Comparison of ENCODE assay signal across 12 cellular contexts in the genomic region with DNA sequence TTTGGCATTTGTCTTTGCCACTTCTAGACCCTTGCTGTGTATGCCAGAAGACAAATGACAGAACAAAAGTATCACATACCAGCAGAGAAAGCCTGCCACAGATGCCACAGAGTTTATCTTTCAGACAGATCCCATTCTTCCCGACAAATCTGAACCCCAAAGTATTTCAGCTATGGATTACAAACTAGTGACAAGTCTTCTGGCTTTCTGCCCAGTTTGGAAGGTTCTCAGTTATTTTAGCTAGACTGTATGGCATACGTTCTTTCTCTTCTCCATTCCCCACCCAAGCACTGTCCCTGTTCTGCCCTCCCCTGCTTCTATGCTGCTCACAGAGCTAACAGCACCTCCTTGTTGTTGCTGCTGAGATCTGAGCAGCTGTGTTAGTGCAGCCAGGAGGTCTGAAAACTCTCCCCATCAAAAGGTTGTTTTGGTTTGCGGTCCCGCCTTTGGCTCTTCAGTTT.
DNase-seq lines count a peak whose midpoint lies in the region; ATAC-seq, FAIRE-seq and TF ChIP-seq lines count a peak whose summit lies in the region.
"Had no signal": no experiment of that assay in that cellular context is flagged by ENCODE, and none has a peak within 500 bp of the region (broad histone marks: within the 10 kb centered on the region; RNA-seq: fewer than 3 reads in every experiment).

No MANE protein-coding gene starts in this region.

- TF ChIP-seq CTCF in choroid plexus epithelial cell (conservative IDR thresholded peaks at IDR 0.05; ENCODE audit: low read depth, low read length) (peak; percentile 31), nephron progenitor cell (IDR thresholded peaks at IDR 0.05) (no peak)

- DNase-seq in Daoy (ENCODE audit: low read depth) (peak; percentile 78), M059J (ENCODE audit: low read depth) (peak; percentile 88), choroid plexus epithelial cell (ENCODE audit: low read depth) (peak; percentile 79), nephron progenitor cell (no peak), GM19239 (ENCODE audit: insufficient read length, low spot score) (no peak), T-helper 17 cell (no peak)
- no peak for DNase-seq in activated CD4-positive, alpha-beta memory T cell treated with anti-CD3 and anti-CD28 coated beads, Interleukin-2, amount 10 ng/mL, durations not matched to agents 7 days and 5 days
- DNase-seq: activated CD4-positive, alpha-beta T cell treated with anti-CD3 and anti-CD28 coated beads for 36 hours; naive B cell had no signal

- no peak overlapping the region for H3K4me3 ChIP-seq in choroid plexus epithelial cell (ENCODE audit: low read depth, low read length)
- H3K4me3 ChIP-seq: K562 had no signal

- H3K36me3 Mint-ChIP-seq in nephron progenitor cell (ENCODE audit: low read depth) = peaks cover 8% of the 10 kb centered on the region
- no peaks in the 10 kb centered on the region for H3K36me3 Mint-ChIP-seq in T-helper 17 cell (ENCODE audit: low read depth)
- H3K36me3 Mint-ChIP-seq in activated CD4-positive, alpha-beta memory T cell treated with anti-CD3 and anti-CD28 coated beads, Interleukin-2, amount 10 ng/mL, durations not matched to agents 7 days and 5 days (ENCODE audit: low read depth) = no peaks in the 10 kb centered on the region
- H3K36me3 Mint-ChIP-seq: naive B cell had no signal

- CTCF ChIA-PET in activated CD4-positive, alpha-beta memory T cell treated with anti-CD3 and anti-CD28 coated beads, Interleukin-2, amount 10 ng/mL, durations not matched to agents 7 days and 5 days (lab: Charles Lee) = no interaction called here

- no peaks in the 10 kb centered on the region for H3K9me3 ChIP-seq in T-helper 17 cell (ENCODE audit: control insufficient read depth, low read length, poor library complexity, severe bottlenecking)

- H3K27me3 Mint-ChIP-seq in nephron progenitor cell (ENCODE audit: low read depth, poor library complexity) = no peaks in the 10 kb centered on the region
- peaks cover 10% of the 10 kb centered on the region for H3K27me3 Mint-ChIP-seq in T-helper 17 cell
- H3K27me3 Mint-ChIP-seq in activated CD4-positive, alpha-beta memory T cell treated with anti-CD3 and anti-CD28 coated beads, Interleukin-2, amount 10 ng/mL, durations not matched to agents 7 days and 5 days = peaks cover 10% of the 10 kb centered on the region

- FAIRE-seq in GM19239 (lab: Jason Lieb, UNC) = no peak
- FAIRE-seq: G401.6, K562 had no signal

- H3K4me1 Mint-ChIP-seq in nephron progenitor cell (peaks cover 14% of the 10 kb centered on the region), T-helper 17 cell (no peaks in the 10 kb centered on the region)
- H3K4me1 Mint-ChIP-seq in activated CD4-positive, alpha-beta memory T cell treated with anti-CD3 and anti-CD28 coated beads, Interleukin-2, amount 10 ng/mL, durations not matched to agents 7 days and 5 days = peaks cover 2% of the 10 kb centered on the region
- H3K4me1 Mint-ChIP-seq: naive B cell had no signal

- H3K27ac Mint-ChIP-seq in nephron progenitor cell = peak overlapping the region; percentile 60
- no peak overlapping the region for H3K27ac Mint-ChIP-seq in T-helper 17 cell
- no peak overlapping the region for H3K27ac Mint-ChIP-seq in activated CD4-positive, alpha-beta memory T cell treated with anti-CD3 and anti-CD28 coated beads, Interleukin-2, amount 10 ng/mL, durations not matched to agents 7 days and 5 days
- H3K27ac Mint-ChIP-seq: activated CD4-positive, alpha-beta T cell treated with anti-CD3 and anti-CD28 coated beads for 36 hours; naive B cell had no signal

- H3K4me3 Mint-ChIP-seq in nephron progenitor cell (no peak overlapping the region), T-helper 17 cell (no peak overlapping the region)
- H3K4me3 Mint-ChIP-seq in activated CD4-positive, alpha-beta memory T cell treated with anti-CD3 and anti-CD28 coated beads, Interleukin-2, amount 10 ng/mL, durations not matched to agents 7 days and 5 days = no peak overlapping the region
- H3K4me3 Mint-ChIP-seq: activated CD4-positive, alpha-beta T cell treated with anti-CD3 and anti-CD28 coated beads for 36 hours; naive B cell had no signal

- H3K9me3 Mint-ChIP-seq in nephron progenitor cell = no peaks in the 10 kb centered on the region
- H3K9me3 Mint-ChIP-seq in activated CD4-positive, alpha-beta memory T cell treated with anti-CD3 and anti-CD28 coated beads, Interleukin-2, amount 10 ng/mL, durations not matched to agents 7 days and 5 days = no peaks in the 10 kb centered on the region
- H3K9me3 Mint-ChIP-seq: naive B cell had no signal

- POLR2A ChIA-PET in activated CD4-positive, alpha-beta memory T cell treated with anti-CD3 and anti-CD28 coated beads, Interleukin-2, amount 10 ng/mL, durations not matched to agents 7 days and 5 days (lab: Charles Lee) = no interaction called here

- ATAC-seq in GM19452 (IDR thresholded peaks at IDR 0.05; ENCODE audit: unreplicated experiment) (no peak), T-helper 17 cell (no peak)
- ATAC-seq: activated CD4-positive, alpha-beta T cell treated with anti-CD3 and anti-CD28 coated beads for 36 hours; K562 had no signal

Comparison
In these comparisons a context has a peak if more than half of its experiments do, and no peak if none do; other contexts are left out.
1. DNase-seq: peak in Daoy (single experiment), M059J (single experiment) and choroid plexus epithelial cell (single experiment); none in nephron progenitor cell (single experiment), GM19239 (single experiment), T-helper 17 cell (0 of 3) and activated CD4-positive, alpha-beta memory T cell treated with anti-CD3 and anti-CD28 coated beads, Interleukin-2, amount 10 ng/mL, durations not matched to agents 7 days and 5 days (single experiment).